ENCODE assay signal across 18 cellular contexts in genomic region chrX:40571164-40571563, GRCh38. TPM values are rescaled to one million over a fixed set of nuclear protein-coding genes. Genes with fewer than 3 reads are reported as not detected.
DNase-seq lines count a peak whose midpoint lies in the region; ATAC-seq, FAIRE-seq and TF ChIP-seq lines count a peak whose summit lies in the region.
"Not testable (repeated sequence)": the region's sequence is repeated elsewhere in the genome, so short reads cannot be mapped to it uniquely, and the experiment has no call there.
"Had no signal": no experiment of that assay in that cellular context is flagged by ENCODE, and none has a peak within 500 bp of the region (broad histone marks: within the 10 kb centered on the region; RNA-seq: fewer than 3 reads in every experiment).

No MANE protein-coding gene starts in this region.

- H3K79me2 ChIP-seq in MM.1S (ENCODE audit: low read length); GM12878 (ENCODE audit: control insufficient read depth, insufficient read depth, low read length); neural progenitor cell (ENCODE audit: low read depth): not testable (repeated sequence)

- H2AFZ ChIP-seq in MM.1S (ENCODE audit: low read length) (peak overlapping the region; percentile 51; the same call in 1 of the 2 replicates), GM12878 (ENCODE audit: control insufficient read depth, low read depth, low read length) (peak overlapping the region; percentile 52; the same call in 1 of the 2 replicates), neural progenitor cell (replicated peaks) (peak overlapping the region; percentile 13)

- not testable (repeated sequence) for H3K27me3 ChIP-seq in MM.1S (replicated peaks; ENCODE audit: insufficient read depth, low read length); GM12878 (replicated peaks in 1 of 2; ENCODE audit: control insufficient read depth in 2 of 2, insufficient read depth in 2 of 2, low read length in 1 of 2); neural progenitor cell

- peak overlapping the region; percentile 33; the same call in 1 of the 2 replicates for H3K4me3 ChIP-seq in MM.1S (ENCODE audit: low read length)
- not testable (repeated sequence) for H3K4me3 ChIP-seq in GM12878, neural progenitor cell

- H3K4me1 Mint-ChIP-seq in CD14-positive monocyte: peaks cover 27% of the 10 kb centered on the region
- peaks cover 16% of the 10 kb centered on the region for H3K4me1 Mint-ChIP-seq in activated T-cell treated with anti-CD3 and anti-CD28 coated beads, Interleukin-2, amount 50 U/mL, for 4 hours (ENCODE audit: low read depth)
- not testable (repeated sequence) for H3K4me1 Mint-ChIP-seq in neural progenitor cell
- H3K4me1 Mint-ChIP-seq in stimulated activated memory B cell treated with anti-CD40 and anti-IgM and Interleukin-4, amounts not matched to agents 10 μg/mL and 1 μg/mL and 100 μg/mL, for 72 hours: peaks cover 11% of the 10 kb centered on the region

- TF ChIP-seq POLR2A in GM12878 (IDR thresholded peaks at IDR 0.05; ENCODE audit: low read depth, low read length): not testable (repeated sequence)

- CTCF ChIA-PET in GM12878 (lab: Yijun Ruan, JAX): interaction anchor here (0.9 to 5.4 kb wide), 7 partner anchors 10 to 78 kb away, joined by 3 to 50 read pairs (median 3); partner anchors contain the start of gene ATP6AP2

- not testable (repeated sequence) for H3K27ac ChIP-seq in MM.1S (ENCODE audit: low read length); neural progenitor cell
- H3K27ac ChIP-seq in GM12878 (ENCODE audit: control insufficient read depth, insufficient read depth): peak overlapping the region; percentile 67

- not testable (repeated sequence) for TF ChIP-seq CTCF in CD14-positive monocyte (IDR thresholded peaks at IDR 0.05); MM.1S (IDR thresholded peaks at IDR 0.05; ENCODE audit: low read length); GM12878 (IDR thresholded peaks at IDR 0.05 in 2 of 3, conservative IDR thresholded peaks at IDR 0.05 in 1 of 3; ENCODE audit: control insufficient read depth in 2 of 3, extremely low read depth in 1 of 3, insufficient read depth in 1 of 3, low read depth in 3 of 3, low read length in 3 of 3); neural progenitor cell (IDR thresholded peaks at IDR 0.05)

- FAIRE-seq in GM12878 (lab: Jason Lieb, UNC): not testable (repeated sequence)

- WGBS in GM12878 (ENCODE audit: insufficient coverage, insufficient replicate concordance, low lambda C conversion rate, missing lambda C conversion rate): 16% methylated on average over 5 of the region's 5 CpGs

- not testable (repeated sequence) for H3K36me3 ChIP-seq in MM.1S (replicated peaks; ENCODE audit: insufficient read depth, low read length); GM12878 (ENCODE audit: control insufficient read depth in 2 of 2, insufficient read depth in 2 of 2, low read length in 1 of 2); neural progenitor cell

- H3F3A ChIP-seq in MM.1S (ENCODE audit: insufficient read depth, low read length); neural progenitor cell (ENCODE audit: low read depth): not testable (repeated sequence)

- in situ Hi-C loops in GM12878 (cut with MboI): not testable (repeated sequence)

- H3K4me2 ChIP-seq in MM.1S (ENCODE audit: low read depth, low read length); neural progenitor cell: not testable (repeated sequence)
- H3K4me2 ChIP-seq in GM12878 (ENCODE audit: control insufficient read depth, insufficient read depth): peak overlapping the region; percentile 30

- peak; percentile 28 for ATAC-seq in GM19452 (IDR thresholded peaks at IDR 0.05; ENCODE audit: unreplicated experiment)
- peak; percentile 51 to 52 for ATAC-seq in activated T-cell treated with anti-CD3 and anti-CD28 coated beads, Interleukin-2, amount 50 U/mL, for 4 hours
- ATAC-seq in GM12878: peak; percentile 23
- not testable (repeated sequence) for ATAC-seq in stimulated activated memory B cell treated with anti-CD40 and anti-IgM and Interleukin-4, amounts not matched to agents 10 μg/mL and 1 μg/mL and 100 μg/mL, for 72 hours

- RAD21 ChIA-PET in GM12878 (lab: Charles Lee; ENCODE audit: unreplicated experiment): interaction anchor here (0.7 to 2.3 kb wide), 4 partner anchors 9 to 223 kb away, joined by 3 to 18 read pairs (median 4); partner anchors contain the start of gene ATP6AP2

- intact Hi-C loops in CD14-positive monocyte (cut with micrococcal nuclease): not testable (repeated sequence)
- intact Hi-C loops in GM12878 (cut with micrococcal nuclease; ENCODE audit: unreplicated experiment): loop anchor here (5.0 kb wide), 1 partner anchor 76 kb away; the partner anchor contains the start of gene CXorf38

- not testable (repeated sequence) for H3K4me1 ChIP-seq in MM.1S (ENCODE audit: low read length); GM12878 (ENCODE audit: control insufficient read depth, insufficient read depth, low read length); neural progenitor cell

- H3K9ac ChIP-seq in MM.1S (ENCODE audit: low read length); GM12878 (ENCODE audit: control insufficient read depth, insufficient read depth, low read length); neural progenitor cell: not testable (repeated sequence)

- H3K27ac Mint-ChIP-seq in CD14-positive monocyte: peak overlapping the region; percentile 83 to 95 (median 91)
- not testable (repeated sequence) for H3K27ac Mint-ChIP-seq in neural progenitor cell
- H3K27ac Mint-ChIP-seq in stimulated activated memory B cell treated with anti-CD40 and anti-IgM and Interleukin-4, amounts not matched to agents 10 μg/mL and 1 μg/mL and 100 μg/mL, for 72 hours: peak overlapping the region; percentile 79

- not testable (repeated sequence) for H3K9me3 Mint-ChIP-seq in CD14-positive monocyte; activated T-cell treated with anti-CD3 and anti-CD28 coated beads, Interleukin-2, amount 50 U/mL, for 4 hours; neural progenitor cell; stimulated activated memory B cell treated with anti-CD40 and anti-IgM and Interleukin-4, amounts not matched to agents 10 μg/mL and 1 μg/mL and 100 μg/mL, for 72 hours

- H3K4me3 Mint-ChIP-seq in CD14-positive monocyte: peak overlapping the region; percentile 75 to 84
- peak overlapping the region; percentile 76 for H3K4me3 Mint-ChIP-seq in activated T-cell treated with anti-CD3 and anti-CD28 coated beads, Interleukin-2, amount 50 U/mL, for 4 hours
- H3K4me3 Mint-ChIP-seq in neural progenitor cell: not testable (repeated sequence)
- H3K4me3 Mint-ChIP-seq in stimulated activated memory B cell treated with anti-CD40 and anti-IgM and Interleukin-4, amounts not matched to agents 10 μg/mL and 1 μg/mL and 100 μg/mL, for 72 hours: peak overlapping the region; percentile 59

- not testable (repeated sequence) for TF ChIP-seq EP300 in GM12878 (IDR thresholded peaks at IDR 0.05; ENCODE audit: borderline replicate concordance in 1 of 2, control insufficient read depth in 1 of 2, low read depth in 2 of 2, low read length in 2 of 2)

- not testable (repeated sequence) for H3K9me3 ChIP-seq in MM.1S (replicated peaks; ENCODE audit: insufficient read depth, low read length); GM12878 (replicated peaks; ENCODE audit: control insufficient read depth, insufficient read depth, low read length); neural progenitor cell (ENCODE audit: low read depth)

- not testable (repeated sequence) for H4K20me1 ChIP-seq in MM.1S (ENCODE audit: insufficient read depth, low read length); GM12878 (ENCODE audit: control insufficient read depth, insufficient read depth); neural progenitor cell (ENCODE audit: low read depth)

- H3K27me3 Mint-ChIP-seq in CD14-positive monocyte (ENCODE audit: low read depth in 3 of 3): peaks cover 0 to 37% (median 2%) of the 10 kb centered on the region in 3 donors
- H3K27me3 Mint-ChIP-seq in activated T-cell treated with anti-CD3 and anti-CD28 coated beads, Interleukin-2, amount 50 U/mL, for 4 hours (ENCODE audit: low read depth); neural progenitor cell (ENCODE audit: insufficient read depth, low read depth); stimulated activated memory B cell treated with anti-CD40 and anti-IgM and Interleukin-4, amounts not matched to agents 10 μg/mL and 1 μg/mL and 100 μg/mL, for 72 hours: not testable (repeated sequence)

- SMC1A ChIA-PET in GM12878 (lab: Charles Lee; ENCODE audit: uncharacterized antibody, unreplicated experiment): interaction anchor here (1.2 to 2.5 kb wide), 5 partner anchors 9 to 32 kb away, joined by 3 to 20 read pairs (median 6); partner anchors contain the start of gene ATP6AP2

- BruUV-seq in GM12878 (replicated peaks; lab: Mats Ljungman, UMichigan): not testable (repeated sequence)

- not testable (repeated sequence) for H3K9me2 ChIP-seq in MM.1S (replicated peaks; ENCODE audit: insufficient read depth, low read length)

- POLR2A ChIA-PET in GM12878 (lab: Charles Lee): interaction anchor here (1.9 kb wide), 1 partner anchor 9 kb away, joined by 7 read pairs; the partner anchor contains the start of gene ATP6AP2

- not testable (repeated sequence) for H3K36me3 Mint-ChIP-seq in CD14-positive monocyte; activated T-cell treated with anti-CD3 and anti-CD28 coated beads, Interleukin-2, amount 50 U/mL, for 4 hours (ENCODE audit: insufficient read depth); neural progenitor cell; stimulated activated memory B cell treated with anti-CD40 and anti-IgM and Interleukin-4, amounts not matched to agents 10 μg/mL and 1 μg/mL and 100 μg/mL, for 72 hours

- not testable (repeated sequence) for DNase-seq in CD14-positive monocyte (ENCODE audit: low spot score); MM.1S; GM12878 (ENCODE audit: low read depth, low spot score); neural progenitor cell (ENCODE audit: low spot score)
- peak; percentile 38 for DNase-seq in activated CD4-positive, CD25-positive, alpha-beta regulatory T cell treated with anti-CD3 and anti-CD28 coated beads, Interleukin-2, amount 50 U/mL, for 72 hours
- peak; percentile 22 for DNase-seq in activated T-cell treated with anti-CD3 and anti-CD28 coated beads, Interleukin-2, amount 50 U/mL, for 4 hours

- TF ChIP-seq RAD21 in GM12878 (IDR thresholded peaks at IDR 0.05; ENCODE audit: insufficient read depth, low read depth, low read length): not testable (repeated sequence)

RNA-seq across cellular contexts. Expression of gene ATP6AP2, which starts 9.6 kb away (rescaled TPM):
- polyA plus RNA-seq in CD14-positive monocyte: 100 to 1,000 TPM; 430 to 497 TPM
- 10 to 100 TPM; 49.2 to 60.3 (median 54.3) TPM for total RNA-seq in activated T-cell treated with anti-CD3 and anti-CD28 coated beads, Interleukin-2, amount 50 U/mL, for 4 hours
- 85.4 and 87.3 TPM in 2 replicates for total RNA-seq in GM12878 (2013; cell fraction: nucleolus; rRNA removed)
- 36.3 and 46.0 TPM in 2 replicates for total RNA-seq in GM12878 (2014; rRNA removed)
- 47.4 and 50.0 TPM in 2 replicates for total RNA-seq in GM12878 (2014; rRNA removed; fragmentation: Illumina TruSeq; extraction: Trizol)
- total RNA-seq in GM12878 (2021): 52.4 and 59.4 TPM in 2 replicates
- 29.3 TPM for polyA plus RNA-seq in GM12878 (2011; ENCODE audit: low read depth)
- polyA plus RNA-seq in GM12878 (2011; rRNA removed): 132 and 141 TPM in 2 replicates
- polyA plus RNA-seq in GM12878 (2011; cell fraction: cytosol; rRNA removed): 63.6 and 65.6 TPM in 2 replicates
- 32.0 and 47.3 TPM in 2 replicates for polyA plus RNA-seq in GM12878 (2011; cell fraction: nucleus; rRNA removed)
- polyA plus RNA-seq in GM12878 (2012): 46.0 and 49.0 TPM in 2 replicates
- polyA plus RNA-seq in GM12878 (2014; fragmentation: Illumina TruSeq; extraction: Trizol): 88.1 and 94.4 TPM in 2 replicates
- polyA plus RNA-seq in GM12878 (2014; fragmentation: Nextera tagmentation; extraction: Ambion mirVana): 10 to 100 TPM; 45.5 to 59.5 TPM
- polyA plus RNA-seq in GM12878 (2014; rRNA removed): 35.3 and 42.5 TPM in 2 replicates
- 100 to 1,000 TPM; 121 to 130 TPM for polyA plus RNA-seq in GM12878 (2016; fragmentation: Nextera tagmentation; extraction: Ambion mirVana)
- polyA minus RNA-seq in GM12878 (2011; rRNA and poly(A)+ RNA removed): 72.2 and 97.9 TPM in 2 replicates
- polyA minus RNA-seq in GM12878 (2011; cell fraction: cytosol; rRNA and poly(A)+ RNA removed): 31.7 and 33.9 TPM in 2 replicates
- 17.2 and 26.7 TPM in 2 replicates for polyA minus RNA-seq in GM12878 (2011; cell fraction: nucleus; rRNA and poly(A)+ RNA removed)
- 70.1 and 88.1 TPM in 2 replicates for total RNA-seq in neural progenitor cell (ENCODE audit: low replicate concordance)

RNA-seq across cellular contexts. Expression of gene MPC1L, which starts 52.1 kb away (rescaled TPM):
- polyA plus RNA-seq in CD14-positive monocyte: not detected
- total RNA-seq in activated T-cell treated with anti-CD3 and anti-CD28 coated beads, Interleukin-2, amount 50 U/mL, for 4 hours: not detected
- not detected in 2 replicates for total RNA-seq in GM12878 (2013; cell fraction: nucleolus; rRNA removed)
- not detected in 2 replicates for total RNA-seq in GM12878 (2014; rRNA removed)
- not detected in 2 replicates for total RNA-seq in GM12878 (2014; rRNA removed; fragmentation: Illumina TruSeq; extraction: Trizol)
- total RNA-seq in GM12878 (2021): not detected in 2 replicates
- polyA plus RNA-seq in GM12878 (2011; ENCODE audit: low read depth): not detected
- not detected in 2 replicates for polyA plus RNA-seq in GM12878 (2011; rRNA removed)
- not detected in 2 replicates for polyA plus RNA-seq in GM12878 (2011; cell fraction: cytosol; rRNA removed)
- polyA plus RNA-seq in GM12878 (2011; cell fraction: nucleus; rRNA removed): not detected in 2 replicates
- polyA plus RNA-seq in GM12878 (2012): not detected in 2 replicates
- not detected in 2 replicates for polyA plus RNA-seq in GM12878 (2014; fragmentation: Illumina TruSeq; extraction: Trizol)
- polyA plus RNA-seq in GM12878 (2014; fragmentation: Nextera tagmentation; extraction: Ambion mirVana): not detected
- not detected in 2 replicates for polyA plus RNA-seq in GM12878 (2014; rRNA removed)
- not detected for polyA plus RNA-seq in GM12878 (2016; fragmentation: Nextera tagmentation; extraction: Ambion mirVana)
- polyA minus RNA-seq in GM12878 (2011; rRNA and poly(A)+ RNA removed): not detected in 2 replicates
- polyA minus RNA-seq in GM12878 (2011; cell fraction: cytosol; rRNA and poly(A)+ RNA removed): not detected in 2 replicates
- not detected in 2 replicates for polyA minus RNA-seq in GM12878 (2011; cell fraction: nucleus; rRNA and poly(A)+ RNA removed)
- not detected in 2 replicates for total RNA-seq in neural progenitor cell (ENCODE audit: low replicate concordance)
- total RNA-seq: cardiac muscle cell, esophagus muscularis mucosa, glomerular endothelial cell, HFFc6, left lobe of liver, MCF 10A, mononuclear cell, osteocyte, right lobe of liver had no signal
- polyA plus RNA-seq: A549, cardiac muscle cell had no signal
